In the genomic region with DNA sequence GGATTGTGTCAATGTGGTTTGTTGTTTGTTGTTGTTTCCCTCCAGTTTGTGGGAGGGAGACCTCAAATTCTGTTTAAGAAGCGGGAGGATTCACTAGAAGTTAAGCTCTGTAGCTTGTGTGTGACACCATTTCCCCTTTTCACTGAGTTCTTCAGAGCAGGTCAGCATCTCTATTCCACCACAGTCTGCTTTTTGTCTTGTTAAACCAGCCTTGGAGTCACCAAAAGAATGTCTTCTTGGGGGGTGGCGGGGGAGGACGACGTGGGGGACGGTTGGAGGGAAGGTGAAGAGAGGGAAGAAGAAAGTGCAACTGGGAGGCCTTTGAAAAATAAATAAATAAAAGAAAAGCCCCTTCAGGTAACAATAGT, we compare ENCODE assay signal across 8 cellular contexts. TPM values are rescaled to one million over a fixed set of nuclear protein-coding genes. Genes with fewer than 3 reads are reported as not detected.
DNase-seq lines count a peak whose midpoint lies in the region; ATAC-seq and TF ChIP-seq lines count a peak whose summit lies in the region.

No MANE protein-coding gene starts in this region.

- no peaks in the 10 kb centered on the region for H3K36me3 ChIP-seq in mammary epithelial cell (ENCODE audit: insufficient read depth, low read length)
- no peaks in the 10 kb centered on the region for H3K36me3 ChIP-seq in neutrophil

- peaks cover 4% of the 10 kb centered on the region for H3K79me2 ChIP-seq in mammary epithelial cell (ENCODE audit: insufficient read depth, low read length)

- peak overlapping the region; percentile 99 for H3K4me2 ChIP-seq in mammary epithelial cell (ENCODE audit: insufficient read depth, low read depth, low read length)

- peaks cover 94% of the 10 kb centered on the region for H3K27me3 Mint-ChIP-seq in activated naive CD4-positive, alpha-beta T cell treated with anti-CD3 and anti-CD28 coated beads, Interleukin-2, amount 10 ng/mL, durations not matched to agents 7 days and 5 days

- H2AFZ ChIP-seq in mammary epithelial cell (ENCODE audit: low read depth, low read length) = peak overlapping the region; percentile 90

- CTCF ChIA-PET in activated naive CD4-positive, alpha-beta T cell treated with anti-CD3 and anti-CD28 coated beads, Interleukin-2, amount 10 ng/mL, durations not matched to agents 7 days and 5 days (lab: Charles Lee) = interaction anchor here (0.8 to 3.8 kb wide), 3 partner anchors 8 to 26 kb away, joined by 3 to 20 read pairs (median 4); no protein-coding TSS in a partner anchor
- CTCF ChIA-PET in mammary epithelial cell (lab: Charles Lee; ENCODE audit: low non-redundant PET) = no interaction called here

- intact Hi-C loops in mammary epithelial cell (cut with micrococcal nuclease) = no loop called here

- H3K9me3 Mint-ChIP-seq in activated naive CD4-positive, alpha-beta T cell treated with anti-CD3 and anti-CD28 coated beads, Interleukin-2, amount 10 ng/mL, durations not matched to agents 7 days and 5 days = no peaks in the 10 kb centered on the region
- H3K9me3 Mint-ChIP-seq in activated naive CD4-positive, alpha-beta T cell treated with anti-CD3 and anti-CD28 coated beads, Interleukin-2, amount 50 U/mL, for 72 hours = no peaks in the 10 kb centered on the region

- no TSS peak for BruUV-seq in mammary epithelial cell (replicated peaks; lab: Mats Ljungman, UMichigan)

- H3K27ac ChIP-seq in mammary epithelial cell (ENCODE audit: insufficient read depth, low read depth, low read length) (no peak overlapping the region), neutrophil (peak overlapping the region; percentile 61)

- no peak overlapping the region for H3K9ac ChIP-seq in mammary epithelial cell (ENCODE audit: insufficient read depth, low read length)

- H4K20me1 ChIP-seq in mammary epithelial cell (ENCODE audit: insufficient read depth, low read length) = no peaks in the 10 kb centered on the region

- dilution Hi-C loops in mammary epithelial cell (cut with HindIII; ENCODE audit: low sequenced_read_pairs) = no loop called here

- in situ Hi-C loops in mammary epithelial cell (cut with MboI; ENCODE audit: low sequenced_read_pairs in 2 of 2) = no loop called here

- 48% methylated on average over 5 of the region's 5 CpGs for WGBS in mammary epithelial cell (ENCODE audit: low coverage, missing lambda C conversion rate)

- no peaks in the 10 kb centered on the region for H3K9me3 ChIP-seq in mammary epithelial cell (replicated peaks; ENCODE audit: insufficient read depth, low read length)
- no peaks in the 10 kb centered on the region for H3K9me3 ChIP-seq in neutrophil

- H3K36me3 Mint-ChIP-seq in activated naive CD4-positive, alpha-beta T cell treated with anti-CD3 and anti-CD28 coated beads, Interleukin-2, amount 10 ng/mL, durations not matched to agents 7 days and 5 days = no peaks in the 10 kb centered on the region
- peaks cover 0 to 4% of the 10 kb centered on the region in 2 donors for H3K36me3 Mint-ChIP-seq in activated naive CD4-positive, alpha-beta T cell treated with anti-CD3 and anti-CD28 coated beads, Interleukin-2, amount 50 U/mL, for 72 hours

- ATAC-seq in activated naive CD4-positive, alpha-beta T cell treated with anti-CD3 and anti-CD28 coated beads, Interleukin-2, amount 50 U/mL, for 72 hours = no peak
- ATAC-seq in HG03575 (IDR thresholded peaks at IDR 0.05; ENCODE audit: extremely low read depth, insufficient number of reproducible peaks, low FRiP score, unreplicated experiment) = peak; percentile 1

- TF ChIP-seq CTCF in mammary epithelial cell (conservative IDR thresholded peaks at IDR 0.05 in 1 of 2, IDR thresholded peaks at IDR 0.05 in 1 of 2; ENCODE audit: extremely low read depth in 1 of 2, insufficient read depth in 1 of 2, low read depth in 1 of 2, low read length in 2 of 2) (no peak), neutrophil (IDR thresholded peaks at IDR 0.05) (peak; percentile 2)

- H3K4me1 ChIP-seq in mammary epithelial cell (ENCODE audit: insufficient read depth, low read length) (peaks cover 23% of the 10 kb centered on the region), neutrophil (ENCODE audit: control insufficient read depth in 1 of 2, insufficient read depth in 1 of 2, low read depth in 1 of 2, low read length in 1 of 2) (peaks cover 35 to 53% of the 10 kb centered on the region in 2 experiments)

- H3K27ac Mint-ChIP-seq in activated naive CD4-positive, alpha-beta T cell treated with anti-CD3 and anti-CD28 coated beads, Interleukin-2, amount 10 ng/mL, durations not matched to agents 7 days and 5 days = no peak overlapping the region
- H3K27ac Mint-ChIP-seq in activated naive CD4-positive, alpha-beta T cell treated with anti-CD3 and anti-CD28 coated beads, Interleukin-2, amount 50 U/mL, for 72 hours = peak overlapping the region in 1 of 2 donors; percentile 92

- H3K4me3 Mint-ChIP-seq in activated naive CD4-positive, alpha-beta T cell treated with anti-CD3 and anti-CD28 coated beads, Interleukin-2, amount 10 ng/mL, durations not matched to agents 7 days and 5 days = peak overlapping the region; percentile 76

- peaks cover 4% of the 10 kb centered on the region for H3K27me3 ChIP-seq in mammary epithelial cell (ENCODE audit: insufficient read depth, low read length)
- peaks cover 23% of the 10 kb centered on the region for H3K27me3 ChIP-seq in neutrophil

- peaks cover 44% of the 10 kb centered on the region for H3K4me1 Mint-ChIP-seq in activated naive CD4-positive, alpha-beta T cell treated with anti-CD3 and anti-CD28 coated beads, Interleukin-2, amount 10 ng/mL, durations not matched to agents 7 days and 5 days

- H3K4me3 ChIP-seq in mammary epithelial cell (replicated peaks in 1 of 3; ENCODE audit: insufficient read depth in 1 of 3, low read depth in 2 of 3, low read length in 3 of 3) (peak overlapping the region in 2 of 3 experiments; percentile 81 to 83), neutrophil (ENCODE audit: low read depth in 1 of 2, low read length in 1 of 2) (peak overlapping the region; percentile 82)

- DNase-seq in activated naive CD4-positive, alpha-beta T cell treated with anti-CD3 and anti-CD28 coated beads, Interleukin-2, amount 10 ng/mL, durations not matched to agents 7 days and 5 days = no peak
- no peak for DNase-seq in activated naive CD4-positive, alpha-beta T cell treated with anti-CD3 and anti-CD28 coated beads, Interleukin-2, amount 50 U/mL, for 72 hours (ENCODE audit: low spot score in 2 of 2)
- DNase-seq in mammary epithelial cell (no peak), NCI-H2227 treated with DMSO at 0.1 percent for 48 hours (lab: John Stamatoyannopoulos, UW) (no peak), NCI-H2227 (lab: John Stamatoyannopoulos, UW; ENCODE audit: unreplicated experiment) (no peak), GOT3 (lab: John Stamatoyannopoulos, UW) (no peak)

RNA-seq across cellular contexts. Expression of gene BCL11A, which starts 2.3 kb away (rescaled TPM):
- under 1 TPM; 0.05 to 0.25 TPM for total RNA-seq in activated naive CD4-positive, alpha-beta T cell treated with anti-CD3 and anti-CD28 coated beads, Interleukin-2, amount 50 U/mL, for 72 hours
- total RNA-seq in mammary epithelial cell = 10 to 100 TPM in 1 of 2 donors, 1 to 10 TPM in 1; 8.5 to 12.7 TPM
- polyA plus RNA-seq in mammary epithelial cell = 2.7 TPM
- 10.6 TPM for polyA minus RNA-seq in mammary epithelial cell

Comparison
In these comparisons a context has a peak if more than half of its experiments do, and no peak if none do; other contexts are left out.
1. RNA of gene BCL11A, which starts 2.3 kb away (total RNA-seq): 8.5 to 12.7 TPM in mammary epithelial cell; 0.05 to 0.25 TPM in activated naive CD4-positive, alpha-beta T cell treated with anti-CD3 and anti-CD28 coated beads, Interleukin-2, amount 50 U/mL, for 72 hours; every median in the first group is over 4 times any median in the second.